In genomic region chr4:186669159-186669720, GRCh38 we compare ENCODE assay signal across 7 cellular contexts. TPM values are rescaled to one million over a fixed set of nuclear protein-coding genes. Genes with fewer than 3 reads are reported as not detected.
A peak's percentile ranks its signal among the peaks of the same experiment; 100 is the strongest.
DNase-seq lines count a peak whose midpoint lies in the region; ATAC-seq lines count a peak whose summit lies in the region.

No MANE protein-coding gene starts in this region.

- H3K9me3 ChIP-seq in HUES6 (ENCODE audit: control insufficient read depth, insufficient read depth, low read depth, low read length), result no peaks in the 10 kb centered on the region
- no peaks in the 10 kb centered on the region for H3K9me3 ChIP-seq in adipocyte (ENCODE audit: control insufficient read depth, low read length)

- peaks cover 25% of the 10 kb centered on the region for H3K4me1 ChIP-seq in HUES6 (ENCODE audit: control insufficient read depth, insufficient read depth, low read length)
- peaks cover 11% of the 10 kb centered on the region for H3K4me1 ChIP-seq in adipocyte (ENCODE audit: control insufficient read depth, insufficient read depth, low read length)

- ATAC-seq in left ventricle myocardium superior, result peak; percentile 75
- no peak for ATAC-seq in naive thymus-derived CD8-positive, alpha-beta T cell

- H3K9ac ChIP-seq in HUES6 (ENCODE audit: low read length) (no peak overlapping the region), adipocyte (ENCODE audit: low read length) (no peak overlapping the region)

- H3K36me3 Mint-ChIP-seq in naive thymus-derived CD8-positive, alpha-beta T cell, result no peaks in the 10 kb centered on the region

- H3K4me3 ChIP-seq in HUES6 (ENCODE audit: low read depth, low read length) (peak overlapping the region; percentile 40), adipocyte (ENCODE audit: low read length) (peak overlapping the region; percentile 39)

- H3K27ac ChIP-seq in HUES6 (ENCODE audit: low read depth, low read length), result no peak overlapping the region

- H3K36me3 ChIP-seq in HUES6 (ENCODE audit: control insufficient read depth, insufficient read depth, low read length) (no peaks in the 10 kb centered on the region), adipocyte (ENCODE audit: control insufficient read depth, insufficient read depth, low read length, severe bottlenecking) (peaks cover 6% of the 10 kb centered on the region)

- H3K27ac Mint-ChIP-seq in naive thymus-derived CD8-positive, alpha-beta T cell, result no peak overlapping the region

- no peak overlapping the region for H3K4me3 Mint-ChIP-seq in naive thymus-derived CD8-positive, alpha-beta T cell

- intact Hi-C loops in left ventricle myocardium superior (cut with micrococcal nuclease), result loop anchor here (2.0 kb wide), 1 partner anchor 56 kb away; no protein-coding TSS in a partner anchor

- DNase-seq in adipocyte (ENCODE audit: low read depth) (peak; percentile 88), left ventricle myocardium superior (no peak), superior temporal gyrus (ENCODE audit: extremely low spot score) (peak; percentile 86), NCI-H446 treated with DMSO at 0.1 percent for 48 hours (lab: John Stamatoyannopoulos, UW) (no peak), NCI-H526 treated with DMSO at 0.1 percent for 48 hours (lab: John Stamatoyannopoulos, UW) (no peak)
- no peak for DNase-seq in naive thymus-derived CD8-positive, alpha-beta T cell

- POLR2A ChIA-PET in naive thymus-derived CD8-positive, alpha-beta T cell (lab: Charles Lee), result no interaction called here

- H3K27me3 Mint-ChIP-seq in naive thymus-derived CD8-positive, alpha-beta T cell, result peaks cover 0 to 7% (median 0%) of the 10 kb centered on the region in 5 donors

- no peaks in the 10 kb centered on the region for H3K4me1 Mint-ChIP-seq in naive thymus-derived CD8-positive, alpha-beta T cell

- H3K27me3 ChIP-seq in HUES6 (ENCODE audit: control insufficient read depth, insufficient read depth, low read length) (no peaks in the 10 kb centered on the region), adipocyte (replicated peaks; ENCODE audit: control insufficient read depth, insufficient read depth, low read length) (no peaks in the 10 kb centered on the region)

- H3K9me3 Mint-ChIP-seq in naive thymus-derived CD8-positive, alpha-beta T cell, result peaks cover 0 to 4% (median 0%) of the 10 kb centered on the region in 9 donors

RNA-seq across cellular contexts. Expression of gene FAT1, which starts 54.4 kb away (rescaled TPM):
- total RNA-seq in left ventricle myocardium superior, result 61.8 TPM
- total RNA-seq in naive thymus-derived CD8-positive, alpha-beta T cell, result not detected
- polyA plus RNA-seq in naive thymus-derived CD8-positive, alpha-beta T cell, result not detected

Comparison
In these comparisons a context has a peak if more than half of its experiments do, and no peak if none do; other contexts are left out.
1. DNase-seq: peak in adipocyte (single experiment) and superior temporal gyrus (single experiment); none in left ventricle myocardium superior (single experiment), NCI-H446 treated with DMSO at 0.1 percent for 48 hours (single experiment), naive thymus-derived CD8-positive, alpha-beta T cell (0 of 10) and NCI-H526 treated with DMSO at 0.1 percent for 48 hours (single experiment).
2. RNA of gene FAT1, which starts 54.4 kb away (total RNA-seq): 61.8 TPM in left ventricle myocardium superior (single experiment); not detected in naive thymus-derived CD8-positive, alpha-beta T cell; every median in the first group is over 10 times any median in the second.